ENCODE assay signal across 8 cellular contexts in the genomic region with DNA sequence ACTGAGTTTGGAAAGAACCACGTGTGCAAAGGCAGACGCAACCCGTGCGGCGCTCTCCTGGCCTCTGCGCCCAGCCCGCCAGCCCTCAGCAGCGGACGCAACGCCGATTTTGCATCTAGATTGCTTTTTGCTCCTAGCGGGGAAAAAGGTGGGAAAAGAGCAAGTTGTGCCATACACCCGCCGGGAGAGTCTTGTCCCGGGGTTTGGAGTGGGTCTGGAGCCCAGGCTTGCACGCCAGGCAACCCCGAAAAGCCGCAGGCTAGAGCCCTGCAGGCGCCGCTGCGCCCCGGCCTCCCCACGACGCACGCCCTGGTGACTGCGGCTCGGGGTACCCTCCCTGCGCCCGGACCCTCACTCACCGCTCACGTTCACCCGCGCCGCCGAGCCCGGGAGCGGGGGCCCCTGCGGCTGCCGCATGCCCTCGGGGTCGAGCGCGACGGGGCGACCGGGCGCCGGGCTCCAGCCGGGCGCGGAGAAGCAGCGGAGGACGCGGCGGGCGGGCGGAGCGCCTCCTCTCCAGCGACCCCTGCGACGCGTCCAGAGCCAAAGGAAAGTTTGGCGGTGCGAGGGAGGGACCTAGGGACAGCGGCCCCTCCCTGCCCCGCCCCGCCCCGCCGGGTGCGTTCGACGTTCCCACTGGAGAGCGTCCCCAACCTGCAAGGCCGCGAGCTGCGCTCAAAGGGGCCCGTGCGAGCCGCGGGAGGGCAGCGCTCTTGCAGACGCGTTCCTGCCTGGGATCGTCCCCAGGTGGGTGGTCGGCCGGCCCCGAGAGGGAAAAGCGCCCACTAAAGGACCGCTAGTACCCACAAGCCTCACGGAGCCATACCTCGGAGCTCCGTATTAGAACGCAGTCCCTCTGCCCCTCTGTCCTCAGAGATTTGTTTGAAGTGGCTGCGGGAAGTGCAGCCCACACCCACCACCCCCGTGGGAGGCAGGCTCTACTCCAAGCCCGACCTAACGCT. TPM values are rescaled to one million over a fixed set of nuclear protein-coding genes. Genes with fewer than 3 reads are reported as not detected.
DNase-seq lines count a peak whose midpoint lies in the region; TF ChIP-seq lines count a peak whose summit lies in the region.

A gene with protein sequence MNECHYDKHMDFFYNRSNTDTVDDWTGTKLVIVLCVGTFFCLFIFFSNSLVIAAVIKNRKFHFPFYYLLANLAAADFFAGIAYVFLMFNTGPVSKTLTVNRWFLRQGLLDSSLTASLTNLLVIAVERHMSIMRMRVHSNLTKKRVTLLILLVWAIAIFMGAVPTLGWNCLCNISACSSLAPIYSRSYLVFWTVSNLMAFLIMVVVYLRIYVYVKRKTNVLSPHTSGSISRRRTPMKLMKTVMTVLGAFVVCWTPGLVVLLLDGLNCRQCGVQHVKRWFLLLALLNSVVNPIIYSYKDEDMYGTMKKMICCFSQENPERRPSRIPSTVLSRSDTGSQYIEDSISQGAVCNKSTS (minus strand): TSS at position 550 of the 962 bp plus-strand sequence. CDS start 27,086 bp downstream, outside the sequence.

- H3K36me3 ChIP-seq in iPS DF 6.9 (ENCODE audit: control insufficient read depth, insufficient read depth, low read length) (no peaks in the 10 kb centered on the region), tibial nerve (no peaks in the 10 kb centered on the region)

- H3K4me3 ChIP-seq in iPS DF 6.9 (ENCODE audit: low read length) (peak within 1 kb of the TSS; percentile 46; the same call in 1 of the 2 replicates), tibial nerve (peak within 1 kb of the TSS in 2 of 4 donors; percentile 18 to 30)

- TF ChIP-seq CTCF in tibial nerve (IDR thresholded peaks at IDR 0.05), result no peak

- H3K27me3 ChIP-seq in iPS DF 6.9 (ENCODE audit: control insufficient read depth, insufficient read depth, low read length) (peaks cover 5% of the 10 kb centered on the region; the same call in 1 of the 2 replicates), tibial nerve (peaks cover 0 to 28% of the 10 kb centered on the region in 2 donors)

- DNase-seq in DMS114 treated with DMSO at 0.1 percent for 48 hours (lab: John Stamatoyannopoulos, UW; ENCODE audit: unreplicated experiment) (peak; percentile 59), NCI-H345 (lab: John Stamatoyannopoulos, UW) (peak; percentile 33), iPS DF 6.9 (ENCODE audit: low read depth, low spot score) (no peak), caudate nucleus (lab: John Stamatoyannopoulos, UW) (no peak), tibial nerve (ENCODE audit: low spot score in 2 of 2) (no peak), amygdala (lab: John Stamatoyannopoulos, UW) (no peak)
- DNase-seq in activated naive CD4-positive, alpha-beta T cell treated with anti-CD3 and anti-CD28 coated beads, Interleukin-2, amount 50 U/mL, for 16 hours, result peak; percentile 26
- peak; percentile 28 to 49 for DNase-seq in stimulated activated CD4-positive, alpha-beta T cell treated with anti-CD3 and anti-CD28 coated beads, Interleukin-2, amount 100 ng/mL, for 24 hours

- H3K27ac ChIP-seq in iPS DF 6.9 (ENCODE audit: low read length) (no peak within 1 kb of the TSS), caudate nucleus (ENCODE audit: low read depth, low read length) (no peak within 1 kb of the TSS), tibial nerve (no peak within 1 kb of the TSS)

- TF ChIP-seq EP300 in tibial nerve (IDR thresholded peaks at IDR 0.05), result no peak

- H3K4me1 ChIP-seq in iPS DF 6.9 (ENCODE audit: control insufficient read depth, insufficient read depth, low read length) (peaks cover 5% of the 10 kb centered on the region; the same call in 1 of the 2 replicates), tibial nerve (peaks cover 0 to 16% (median 2%) of the 10 kb centered on the region in 4 donors)

- no CpG with 5 or more reads among the region's 97 CpGs for WGBS in iPS DF 6.9 (ENCODE audit: insufficient coverage, insufficient read length)
- 1 to 2% methylated on average over 26 to 53 of the region's 97 CpGs for WGBS in tibial nerve, 2 donors

- H3K9me3 ChIP-seq in iPS DF 6.9 (ENCODE audit: control insufficient read depth, insufficient read depth, low read length) (no peaks in the 10 kb centered on the region), tibial nerve (no peaks in the 10 kb centered on the region)

- TF ChIP-seq POLR2A in tibial nerve (IDR thresholded peaks at IDR 0.05), result no peak

RNA-seq across cellular contexts. Expression of the gene that starts here (rescaled TPM):
- total RNA-seq in tibial nerve, result 1 to 10 TPM in 1 of 4 donors, not detected in 3; 1.5 TPM

Comparison
In these comparisons a context has a peak if more than half of its experiments do, and no peak if none do; other contexts are left out.
1. DNase-seq: peak in DMS114 treated with DMSO at 0.1 percent for 48 hours (single experiment), NCI-H345 (single experiment), activated naive CD4-positive, alpha-beta T cell treated with anti-CD3 and anti-CD28 coated beads, Interleukin-2, amount 50 U/mL, for 16 hours (single experiment) and stimulated activated CD4-positive, alpha-beta T cell treated with anti-CD3 and anti-CD28 coated beads, Interleukin-2, amount 100 ng/mL, for 24 hours (2 of 2); none in iPS DF 6.9 (single experiment), caudate nucleus (0 of 61), tibial nerve (0 of 2) and amygdala (0 of 56).